In the genomic region with DNA sequence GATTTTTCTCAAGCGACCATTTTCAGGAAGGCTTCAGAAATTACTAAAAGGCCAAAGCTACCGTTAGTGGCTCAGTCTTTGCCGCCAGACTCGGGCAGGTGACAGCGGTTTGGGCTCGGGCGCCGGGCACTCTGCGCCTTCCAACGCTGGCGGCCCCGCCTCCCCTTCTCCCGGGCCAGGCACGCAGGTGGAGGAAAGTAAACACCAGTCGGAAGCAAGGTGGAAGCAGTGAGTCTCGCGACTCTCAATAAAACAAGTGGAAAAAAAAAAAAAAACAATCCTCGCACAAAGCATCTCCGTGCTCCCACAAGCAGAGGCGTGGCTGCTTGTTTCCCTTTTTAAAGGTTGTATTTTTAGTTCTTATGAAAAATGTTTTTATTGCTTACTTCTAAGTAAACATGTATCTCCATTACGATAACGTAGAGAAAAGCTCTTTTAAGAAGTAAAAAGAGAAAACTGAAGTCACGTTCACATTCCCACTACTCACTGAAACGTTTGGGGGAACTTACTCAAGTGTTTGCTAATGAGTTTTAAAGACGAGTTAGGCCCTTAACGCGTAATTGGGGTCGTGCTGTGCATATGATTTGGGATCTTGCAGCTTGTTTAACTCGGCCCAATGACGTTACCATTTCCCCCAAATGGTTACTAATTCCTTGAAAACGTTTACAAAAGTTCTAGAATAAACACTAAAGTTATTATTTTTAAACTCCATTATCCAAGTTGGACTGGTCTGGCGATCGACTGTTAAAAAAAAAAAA, we compare ENCODE assay signal across 8 cellular contexts. TPM values are rescaled to one million over a fixed set of nuclear protein-coding genes. Genes with fewer than 3 reads are reported as not detected.
DNase-seq lines count a peak whose midpoint lies in the region; ATAC-seq and TF ChIP-seq lines count a peak whose summit lies in the region.

No MANE protein-coding gene starts in this region.

- peak overlapping the region; percentile 88 for H3K4me3 ChIP-seq in Karpas-422 (ENCODE audit: low read length)
- peak overlapping the region; percentile 66 to 72 for H3K4me3 ChIP-seq in left lung

- TF ChIP-seq CTCF in left lung (IDR thresholded peaks at IDR 0.05): no peak

- H3K36me3 ChIP-seq in Karpas-422 (ENCODE audit: insufficient read depth, low read length): peaks cover 17% of the 10 kb centered on the region
- no peaks in the 10 kb centered on the region for H3K36me3 ChIP-seq in left lung

- DNase-seq in DMS153 treated with DMSO at 0.1 percent for 48 hours (lab: John Stamatoyannopoulos, UW; ENCODE audit: unreplicated experiment) (peak; percentile 83), Karpas-422 (peak; percentile 81), SW480 (ENCODE audit: low spot score) (peak; percentile 91), cerebellar cortex (ENCODE audit: low spot score) (peak; percentile 48), left lung (peak; percentile 82 to 92)
- peak in 2 of 3 donors; percentile 15 to 18 for DNase-seq in stimulated activated CD4-positive, alpha-beta T cell treated with anti-CD3 and anti-CD28 coated beads, TNF-alpha, amount 100 ng/mL, for 1 hour (ENCODE audit: low read depth in 3 of 3, low spot score in 1 of 3)

- H3K9me2 ChIP-seq in Karpas-422 (replicated peaks; ENCODE audit: insufficient read depth, low read length): no peaks in the 10 kb centered on the region

- 0 out of 2 replicates have a peak, but pooled peaks cover 4% of the 10 kb centered on the region for H4K20me1 ChIP-seq in Karpas-422 (ENCODE audit: insufficient read depth, low read depth, low read length)

- peaks cover 55% of the 10 kb centered on the region for H3K79me2 ChIP-seq in Karpas-422 (ENCODE audit: low read length)

- H3K9ac ChIP-seq in Karpas-422 (ENCODE audit: low read length): peak overlapping the region; percentile 89

- no peak overlapping the region for H2AFZ ChIP-seq in Karpas-422 (ENCODE audit: low read length)

- intact Hi-C loops in left lung (cut with DNase I): no loop called here

- ATAC-seq in left lung (peak; percentile 70), GM19328 (IDR thresholded peaks at IDR 0.05; ENCODE audit: unreplicated experiment) (no peak), HG02571 (IDR thresholded peaks at IDR 0.05; ENCODE audit: unreplicated experiment) (no peak)

- H3K9me3 ChIP-seq in Karpas-422 (ENCODE audit: low read length): no peaks in the 10 kb centered on the region
- H3K9me3 ChIP-seq in left lung: no peaks in the 10 kb centered on the region

- H3K4me2 ChIP-seq in Karpas-422 (ENCODE audit: low read depth, low read length, poor library complexity, severe bottlenecking): peak overlapping the region; percentile 94

- H3K4me1 ChIP-seq in Karpas-422 (ENCODE audit: low read length) (peaks cover 81% of the 10 kb centered on the region), left lung (peaks cover 9 to 74% of the 10 kb centered on the region in 2 donors)

- H3K27ac ChIP-seq in Karpas-422 (ENCODE audit: low read length): peak overlapping the region; percentile 95
- peak overlapping the region; percentile 79 to 81 for H3K27ac ChIP-seq in left lung

- H3K27me3 ChIP-seq in Karpas-422 (ENCODE audit: low read length) (no peaks in the 10 kb centered on the region), left lung (peaks cover 0 to 8% of the 10 kb centered on the region in 2 donors)

RNA-seq across cellular contexts. Expression of a gene that starts 0.9 kb away (rescaled TPM):
- 278 and 314 TPM in 2 replicates for total RNA-seq in Karpas-422 (2014; rRNA removed; shearing (Covaris generic); ENCODE audit: low replicate concordance)
- 10 to 100 TPM; 27.5 to 38.2 TPM for total RNA-seq in left lung

Comparison
In these comparisons a context has a peak if more than half of its experiments do, and no peak if none do; other contexts are left out.
1. DNase-seq: peak in every context shown above with its lines; median percentile 91 in SW480; 87 in left lung; 83 in DMS153 treated with DMSO at 0.1 percent for 48 hours; 81 in Karpas-422; 48 in cerebellar cortex; 16 in stimulated activated CD4-positive, alpha-beta T cell treated with anti-CD3 and anti-CD28 coated beads, TNF-alpha, amount 100 ng/mL, for 1 hour.